In genomic region chr3:97972976-97973375, GRCh38 we compare ENCODE assay signal across 8 cellular contexts. TPM values are rescaled to one million over a fixed set of nuclear protein-coding genes. Genes with fewer than 3 reads are reported as not detected.
DNase-seq lines count a peak whose midpoint lies in the region; ATAC-seq and TF ChIP-seq lines count a peak whose summit lies in the region.

No MANE protein-coding gene starts in this region.

- H3K36me3 ChIP-seq in BE2C (no peaks in the 10 kb centered on the region), IMR-90 (ENCODE audit: control insufficient read depth, insufficient read depth, low read length) (no peaks in the 10 kb centered on the region), aorta (ENCODE audit: control insufficient read depth in 1 of 2, insufficient read depth in 2 of 2, low read length in 1 of 2) (no peaks in the 10 kb centered on the region)

- no peak overlapping the region for H4K91ac ChIP-seq in IMR-90 (ENCODE audit: insufficient read depth, low read depth, low read length)

- in situ Hi-C loops in IMR-90 (cut with MboI; ENCODE audit: low sequenced_read_pairs): no loop called here

- no peak for TF ChIP-seq CTCF in BE2C (IDR thresholded peaks at IDR 0.05; ENCODE audit: low read depth, low read length)
- TF ChIP-seq CTCF in IMR-90 (conservative IDR thresholded peaks at IDR 0.05; ENCODE audit: low read depth, low read length): no peak
- no peak for TF ChIP-seq CTCF in MCF 10A (IDR thresholded peaks at IDR 0.05; ENCODE audit: unreplicated experiment)
- TF ChIP-seq CTCF in nephron (IDR thresholded peaks at IDR 0.05; ENCODE audit: unreplicated experiment in 3 of 3): no peak

- H3K36me3 Mint-ChIP-seq in MCF 10A (ENCODE audit: insufficient read depth, unreplicated experiment) (peaks cover 7% of the 10 kb centered on the region), nephron (ENCODE audit: low read depth) (no peaks in the 10 kb centered on the region)

- 0 out of 2 replicates have a peak overlapping the region, but pooled peaks have one; percentile 42 for H3K9ac ChIP-seq in IMR-90 (ENCODE audit: low read depth, low read length)

- H2BK120ac ChIP-seq in IMR-90 (ENCODE audit: low read depth, low read length): no peak overlapping the region

- H3K4me3 ChIP-seq in BE2C (ENCODE audit: low read depth, low read length) (peak overlapping the region; percentile 74; the same call in 1 of the 2 replicates), IMR-90 (ENCODE audit: insufficient read depth, low read depth, low read length) (no peak overlapping the region), aorta (ENCODE audit: low read length in 2 of 2) (no peak overlapping the region)

- no peaks in the 10 kb centered on the region for H4K20me1 ChIP-seq in IMR-90 (ENCODE audit: insufficient read depth, low read length)

- peaks cover 25% of the 10 kb centered on the region for H3K4me1 Mint-ChIP-seq in MCF 10A (ENCODE audit: insufficient read depth, unreplicated experiment)
- H3K4me1 Mint-ChIP-seq in nephron: peaks cover 34% of the 10 kb centered on the region

- H3K9me1 ChIP-seq in IMR-90 (ENCODE audit: insufficient read depth, low read length): no peaks in the 10 kb centered on the region; the same call in 1 of the 2 replicates

- H3K4me3 Mint-ChIP-seq in MCF 10A (ENCODE audit: unreplicated experiment) (peak overlapping the region; percentile 44), nephron (peak overlapping the region; percentile 70 to 79 (median 79))

- no peak for TF ChIP-seq RAD21 in IMR-90 (IDR thresholded peaks at IDR 0.05; ENCODE audit: low read length)

- 83% methylated on average over 2 of the region's 9 CpGs; no CpG with 5 or more reads in 1 of the 2 experiments for WGBS in IMR-90 (ENCODE audit: extremely low coverage in 2 of 2, insufficient read length in 1 of 2), 2 experiments
- WGBS in aorta, 2 donors: 95 to 96% methylated on average over 9 of the region's 9 CpGs

- H3K27ac Mint-ChIP-seq in MCF 10A (ENCODE audit: low read depth, unreplicated experiment) (no peak overlapping the region), nephron (peak overlapping the region in 2 of 3 experiments; percentile 50 to 70)

- no peaks in the 10 kb centered on the region for H3K9me3 Mint-ChIP-seq in MCF 10A (ENCODE audit: unreplicated experiment)
- no peaks in the 10 kb centered on the region for H3K9me3 Mint-ChIP-seq in nephron

- no peaks in the 10 kb centered on the region for H3K27me3 Mint-ChIP-seq in MCF 10A (ENCODE audit: insufficient read depth, unreplicated experiment)
- H3K27me3 Mint-ChIP-seq in nephron (ENCODE audit: low read depth): peaks cover 5% of the 10 kb centered on the region

- peak overlapping the region; percentile 81 for H4K5ac ChIP-seq in IMR-90 (ENCODE audit: low read depth, low read length)

- H2BK15ac ChIP-seq in IMR-90 (ENCODE audit: low read depth, low read length): no peak overlapping the region

- no peak overlapping the region for H3K23ac ChIP-seq in IMR-90 (ENCODE audit: low read depth, low read length)

- H2AFZ ChIP-seq in IMR-90 (replicated peaks; ENCODE audit: low read length, poor library complexity): peak overlapping the region; percentile 84

- no peak overlapping the region for H3K4ac ChIP-seq in IMR-90 (ENCODE audit: low read depth, low read length)

- H2BK5ac ChIP-seq in IMR-90 (ENCODE audit: low read depth, low read length, poor library complexity, severe bottlenecking): no peak overlapping the region

- no peak overlapping the region for H2BK20ac ChIP-seq in IMR-90 (ENCODE audit: low read depth, low read length)

- no peak overlapping the region for H3K56ac ChIP-seq in IMR-90 (ENCODE audit: extremely low read depth, insufficient read depth, low read length)

- intact Hi-C loops in IMR-90 (cut with micrococcal nuclease) (loop anchor here (5.0 kb wide), 1 partner anchor 39 kb away; no protein-coding TSS in a partner anchor), MCF 10A (cut with micrococcal nuclease) (no loop called here), aorta (cut with DNase I) (loop anchor here (5.0 kb wide), 1 partner anchor 151 kb away; the partner anchor contains the start of gene CRYBG3 (in 2 of the 2))

- peak overlapping the region; percentile 83 to 86; a peak in 3 of 4 replicates for H4K8ac ChIP-seq in IMR-90 (ENCODE audit: low read depth in 2 of 2, low read length in 2 of 2)

- dilution Hi-C loops in IMR-90 (cut with HindIII; ENCODE audit: low sequenced_read_pairs, unreplicated experiment): no loop called here

- DNase-seq in BE2C (no peak), IMR-90 (no peak), MCF 10A (ENCODE audit: unreplicated experiment) (no peak), middle frontal gyrus (ENCODE audit: extremely low spot score, low spot score) (no peak), SKM-1 treated with dmso at 0.1 percent for 144 hours (lab: John Stamatoyannopoulos, UW; ENCODE audit: unreplicated experiment) (no peak), aorta (no peak)

- no peak for TF ChIP-seq POLR2A in IMR-90 (IDR thresholded peaks at IDR 0.05; ENCODE audit: low read depth, low read length)

- 0 out of 2 replicates have a peak overlapping the region, but pooled peaks have one; percentile 21 for H2AK5ac ChIP-seq in IMR-90 (ENCODE audit: low read depth, low read length)

- no peaks in the 10 kb centered on the region for H3K9me3 ChIP-seq in BE2C
- H3K9me3 ChIP-seq in IMR-90 (ENCODE audit: control insufficient read depth, insufficient read depth, low read length): no peaks in the 10 kb centered on the region
- no peaks in the 10 kb centered on the region for H3K9me3 ChIP-seq in aorta (ENCODE audit: control insufficient read depth, low read length)

- H3K79me1 ChIP-seq in IMR-90 (ENCODE audit: low read depth in 1 of 2, low read length in 2 of 2): peaks cover 12 to 26% of the 10 kb centered on the region in 2 experiments

- H2AK9ac ChIP-seq in IMR-90 (replicated peaks; ENCODE audit: low read depth, low read length, poor library complexity): no peak overlapping the region

- H3K4me2 ChIP-seq in IMR-90 (ENCODE audit: low read depth, low read length): peak overlapping the region; percentile 44; the same call in 1 of the 2 replicates

- no peak overlapping the region for H3K27ac ChIP-seq in IMR-90 (ENCODE audit: insufficient read depth, low read length)
- H3K27ac ChIP-seq in aorta (ENCODE audit: low read depth in 1 of 2, low read length in 2 of 2): no peak overlapping the region

- H3K4me1 ChIP-seq in BE2C: no peaks in the 10 kb centered on the region; the same call in 1 of the 2 replicates
- H3K4me1 ChIP-seq in IMR-90 (ENCODE audit: control insufficient read depth, insufficient read depth, low read length): peaks cover 9% of the 10 kb centered on the region
- peaks cover 0 to 2% of the 10 kb centered on the region in 2 donors for H3K4me1 ChIP-seq in aorta (ENCODE audit: control insufficient read depth in 1 of 2, insufficient read depth in 2 of 2, low read length in 2 of 2)

- no peak overlapping the region; the same call in 1 of the 2 replicates for H3K18ac ChIP-seq in IMR-90 (ENCODE audit: low read depth, low read length)

- POLR2A ChIA-PET in IMR-90 (lab: Charles Lee; ENCODE audit: unreplicated experiment) (no interaction called here), MCF 10A (lab: Yijun Ruan, JAX) (no interaction called here)

- no peak for ATAC-seq in IMR-90 (ENCODE audit: low read depth)
- ATAC-seq in GM19035 (IDR thresholded peaks at IDR 0.05; ENCODE audit: unreplicated experiment): no peak
- no peak for ATAC-seq in aorta (ENCODE audit: low FRiP score)

- BruUV-seq in IMR-90 (replicated peaks; lab: Mats Ljungman, UMichigan) (no TSS peak), MCF 10A (replicated peaks; lab: Mats Ljungman, UMichigan) (TSS peak; percentile 47)

- H3K27me3 ChIP-seq in BE2C (no peaks in the 10 kb centered on the region), IMR-90 (ENCODE audit: control insufficient read depth, insufficient read depth, low read length) (peaks cover 4% of the 10 kb centered on the region), aorta (ENCODE audit: control insufficient read depth in 1 of 2, insufficient read depth in 2 of 2, low read length in 1 of 2) (no peaks in the 10 kb centered on the region)

- H3K14ac ChIP-seq in IMR-90 (replicated peaks; ENCODE audit: low read depth, low read length): no peak overlapping the region

- CTCF ChIA-PET in IMR-90 (lab: Yijun Ruan, JAX) (no interaction called here), MCF 10A (lab: Yijun Ruan, JAX) (no interaction called here)

TF ChIP-seq in IMR-90, 13 proteins besides CTCF, POLR2A, EP300 and RAD21 (continues in another document):
- TF ChIP-seq CHD1 (IDR thresholded peaks at IDR 0.05; ENCODE audit: low read depth, low read length) (no peak), RCOR1 (IDR thresholded peaks at IDR 0.05; ENCODE audit: insufficient replicate concordance, low read length) (no peak), MAFK (IDR thresholded peaks at IDR 0.05; ENCODE audit: low read depth, low read length) (no peak), MAZ (IDR thresholded peaks at IDR 0.05; ENCODE audit: borderline replicate concordance, low read depth, low read length) (no peak), NFE2L2 (IDR thresholded peaks at IDR 0.05; ENCODE audit: low read depth, low read length) (no peak), SMC3 (IDR thresholded peaks at IDR 0.05; ENCODE audit: low read depth, low read length) (no peak), FOS (IDR thresholded peaks at IDR 0.05; ENCODE audit: low read depth, low read length) (no peak), MXI1 (IDR thresholded peaks at IDR 0.05; ENCODE audit: borderline replicate concordance, low read depth, low read length) (no peak), RFX5 (IDR thresholded peaks at IDR 0.05; ENCODE audit: low read depth, low read length) (no peak), BHLHE40 (IDR thresholded peaks at IDR 0.05; ENCODE audit: low read depth, low read length) (no peak), CEBPB (IDR thresholded peaks at IDR 0.05; ENCODE audit: low read depth, low read length) (no peak)
- TF ChIP-seq, protein P1, sequence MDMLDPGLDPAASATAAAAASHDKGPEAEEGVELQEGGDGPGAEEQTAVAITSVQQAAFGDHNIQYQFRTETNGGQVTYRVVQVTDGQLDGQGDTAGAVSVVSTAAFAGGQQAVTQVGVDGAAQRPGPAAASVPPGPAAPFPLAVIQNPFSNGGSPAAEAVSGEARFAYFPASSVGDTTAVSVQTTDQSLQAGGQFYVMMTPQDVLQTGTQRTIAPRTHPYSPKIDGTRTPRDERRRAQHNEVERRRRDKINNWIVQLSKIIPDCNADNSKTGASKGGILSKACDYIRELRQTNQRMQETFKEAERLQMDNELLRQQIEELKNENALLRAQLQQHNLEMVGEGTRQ (IDR thresholded peaks at IDR 0.05; ENCODE audit: low read depth, low read length): no peak

RNA-seq across cellular contexts. Expression of gene RIOX2, which starts 0.7 kb away (rescaled TPM):
- polyA plus RNA-seq in BE2C (2012; ENCODE audit: insufficient read depth, insufficient read length, low read depth): 68.2 TPM
- total RNA-seq in IMR-90 (2012; rRNA removed) (26.7 and 27.8 TPM in 2 replicates), MCF 10A (2022) (51.8 and 73.9 TPM in 2 replicates), aorta (10 to 100 TPM; 15.7 to 25.8 TPM)
- polyA plus RNA-seq in IMR-90 (2012; rRNA removed) (15.1 and 17.2 TPM in 2 replicates), aorta (10 to 100 TPM in 1 of 2 donors, 1 to 10 TPM in 1; 6.3 to 12.7 TPM)
- 5.2 and 6.4 TPM in 2 replicates for polyA plus RNA-seq in IMR-90 (2012; cell fraction: cytosol; rRNA removed)
- polyA plus RNA-seq in IMR-90 (2012; cell fraction: nucleus; rRNA removed; ENCODE audit: low replicate concordance): 11.3 and 26.8 TPM in 2 replicates
